Comparison of ENCODE assay signal across 1 cellular context in the genomic region with DNA sequence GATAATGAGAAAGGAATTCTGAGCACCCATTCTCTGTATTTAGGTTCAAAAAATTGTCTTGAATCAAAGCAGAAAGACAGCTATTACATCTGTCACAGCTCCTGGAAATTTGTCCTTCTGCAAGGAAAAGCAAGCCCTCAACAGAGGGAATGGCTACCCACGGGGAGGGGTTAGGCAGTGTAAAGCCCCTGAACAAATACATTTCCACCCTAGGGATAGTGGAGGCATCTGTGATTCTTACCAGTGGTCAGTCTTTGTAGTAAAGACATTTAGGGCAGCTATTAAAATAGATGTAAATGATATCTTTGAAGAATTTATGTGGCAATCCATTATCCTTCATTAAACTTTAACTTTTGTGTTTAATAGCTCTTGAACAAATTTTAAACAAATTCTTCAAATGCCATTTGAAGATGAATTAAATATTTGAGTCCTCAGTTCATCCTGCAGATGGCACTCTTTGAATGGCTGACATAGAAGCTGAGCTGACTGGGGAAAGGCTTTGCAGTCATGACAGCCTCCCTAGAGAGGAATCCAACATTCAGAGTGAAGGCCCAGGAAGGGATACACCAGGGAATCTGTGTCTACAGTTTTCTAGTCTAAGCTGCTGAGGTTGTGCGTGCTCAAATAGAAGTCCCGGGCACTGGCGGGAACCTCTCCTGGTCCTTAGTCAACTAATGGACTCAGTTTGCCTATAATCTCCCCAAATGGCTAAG.
TF ChIP-seq lines count a peak whose summit lies in the region.

No MANE protein-coding gene starts in this region.

TF ChIP-seq in WTC11, 78 proteins besides CTCF, POLR2A, EP300 and RAD21 (continued from another document):
- TF ChIP-seq, protein P1, sequence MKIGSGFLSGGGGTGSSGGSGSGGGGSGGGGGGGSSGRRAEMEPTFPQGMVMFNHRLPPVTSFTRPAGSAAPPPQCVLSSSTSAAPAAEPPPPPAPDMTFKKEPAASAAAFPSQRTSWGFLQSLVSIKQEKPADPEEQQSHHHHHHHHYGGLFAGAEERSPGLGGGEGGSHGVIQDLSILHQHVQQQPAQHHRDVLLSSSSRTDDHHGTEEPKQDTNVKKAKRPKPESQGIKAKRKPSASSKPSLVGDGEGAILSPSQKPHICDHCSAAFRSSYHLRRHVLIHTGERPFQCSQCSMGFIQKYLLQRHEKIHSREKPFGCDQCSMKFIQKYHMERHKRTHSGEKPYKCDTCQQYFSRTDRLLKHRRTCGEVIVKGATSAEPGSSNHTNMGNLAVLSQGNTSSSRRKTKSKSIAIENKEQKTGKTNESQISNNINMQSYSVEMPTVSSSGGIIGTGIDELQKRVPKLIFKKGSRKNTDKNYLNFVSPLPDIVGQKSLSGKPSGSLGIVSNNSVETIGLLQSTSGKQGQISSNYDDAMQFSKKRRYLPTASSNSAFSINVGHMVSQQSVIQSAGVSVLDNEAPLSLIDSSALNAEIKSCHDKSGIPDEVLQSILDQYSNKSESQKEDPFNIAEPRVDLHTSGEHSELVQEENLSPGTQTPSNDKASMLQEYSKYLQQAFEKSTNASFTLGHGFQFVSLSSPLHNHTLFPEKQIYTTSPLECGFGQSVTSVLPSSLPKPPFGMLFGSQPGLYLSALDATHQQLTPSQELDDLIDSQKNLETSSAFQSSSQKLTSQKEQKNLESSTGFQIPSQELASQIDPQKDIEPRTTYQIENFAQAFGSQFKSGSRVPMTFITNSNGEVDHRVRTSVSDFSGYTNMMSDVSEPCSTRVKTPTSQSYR (CRISPR knock-in tag; IDR thresholded peaks at IDR 0.05) = no peak
- TF ChIP-seq, protein P2, sequence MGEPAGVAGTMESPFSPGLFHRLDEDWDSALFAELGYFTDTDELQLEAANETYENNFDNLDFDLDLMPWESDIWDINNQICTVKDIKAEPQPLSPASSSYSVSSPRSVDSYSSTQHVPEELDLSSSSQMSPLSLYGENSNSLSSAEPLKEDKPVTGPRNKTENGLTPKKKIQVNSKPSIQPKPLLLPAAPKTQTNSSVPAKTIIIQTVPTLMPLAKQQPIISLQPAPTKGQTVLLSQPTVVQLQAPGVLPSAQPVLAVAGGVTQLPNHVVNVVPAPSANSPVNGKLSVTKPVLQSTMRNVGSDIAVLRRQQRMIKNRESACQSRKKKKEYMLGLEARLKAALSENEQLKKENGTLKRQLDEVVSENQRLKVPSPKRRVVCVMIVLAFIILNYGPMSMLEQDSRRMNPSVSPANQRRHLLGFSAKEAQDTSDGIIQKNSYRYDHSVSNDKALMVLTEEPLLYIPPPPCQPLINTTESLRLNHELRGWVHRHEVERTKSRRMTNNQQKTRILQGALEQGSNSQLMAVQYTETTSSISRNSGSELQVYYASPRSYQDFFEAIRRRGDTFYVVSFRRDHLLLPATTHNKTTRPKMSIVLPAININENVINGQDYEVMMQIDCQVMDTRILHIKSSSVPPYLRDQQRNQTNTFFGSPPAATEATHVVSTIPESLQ (CRISPR knock-in tag; IDR thresholded peaks at IDR 0.05) = no peak
- TF ChIP-seq, protein P3, sequence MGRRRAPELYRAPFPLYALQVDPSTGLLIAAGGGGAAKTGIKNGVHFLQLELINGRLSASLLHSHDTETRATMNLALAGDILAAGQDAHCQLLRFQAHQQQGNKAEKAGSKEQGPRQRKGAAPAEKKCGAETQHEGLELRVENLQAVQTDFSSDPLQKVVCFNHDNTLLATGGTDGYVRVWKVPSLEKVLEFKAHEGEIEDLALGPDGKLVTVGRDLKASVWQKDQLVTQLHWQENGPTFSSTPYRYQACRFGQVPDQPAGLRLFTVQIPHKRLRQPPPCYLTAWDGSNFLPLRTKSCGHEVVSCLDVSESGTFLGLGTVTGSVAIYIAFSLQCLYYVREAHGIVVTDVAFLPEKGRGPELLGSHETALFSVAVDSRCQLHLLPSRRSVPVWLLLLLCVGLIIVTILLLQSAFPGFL (CRISPR knock-in tag; IDR thresholded peaks at IDR 0.05; ENCODE audit: borderline replicate concordance) = no peak
TF ChIP-seq in WTC11: peak in this region for 0.
